In genomic region chr14:103418508-103418818, GRCh38 we compare ENCODE assay signal across 12 cellular contexts. TPM values are rescaled to one million over a fixed set of nuclear protein-coding genes. Genes with fewer than 3 reads are reported as not detected.
A peak's percentile ranks its signal among the peaks of the same experiment; 100 is the strongest.
DNase-seq lines count a peak whose midpoint lies in the region; ATAC-seq and TF ChIP-seq lines count a peak whose summit lies in the region.
"Had no signal": no experiment of that assay in that cellular context is flagged by ENCODE, and none has a peak within 500 bp of the region (broad histone marks: within the 10 kb centered on the region; RNA-seq: fewer than 3 reads in every experiment).

No MANE protein-coding gene starts in this region.

- H2AFZ ChIP-seq in ACC112 (ENCODE audit: low read length, unreplicated experiment) = no peak overlapping the region

- intact Hi-C loops in tibial artery (cut with DNase I; ENCODE audit: low total_unique reads) = no loop called here

- peaks cover 46% of the 10 kb centered on the region for H3K4me1 ChIP-seq in ACC112 (ENCODE audit: control insufficient read depth, insufficient read depth, low read length, unreplicated experiment)
- H3K4me1 ChIP-seq in tibial artery = peaks cover 0 to 40% (median 15%) of the 10 kb centered on the region in 4 donors

- H3K79me2 ChIP-seq in ACC112 (ENCODE audit: control insufficient read depth, insufficient read depth, low read length, unreplicated experiment) = peaks cover 84% of the 10 kb centered on the region

- H3K27ac ChIP-seq in ACC112 (ENCODE audit: low read depth, low read length) (peak overlapping the region; percentile 85), SK-N-MC (peak overlapping the region; percentile 91), tibial artery (no peak overlapping the region)

- H3K9me3 ChIP-seq in SK-N-MC (ENCODE audit: low read depth, low read length) (no peaks in the 10 kb centered on the region), tibial artery (no peaks in the 10 kb centered on the region)

- H3K36me3 ChIP-seq in ACC112 (ENCODE audit: insufficient read depth, low read length) (peaks cover 13% of the 10 kb centered on the region), SK-N-MC (ENCODE audit: insufficient read depth, low read length) (peaks cover 54% of the 10 kb centered on the region), tibial artery (peaks cover 0 to 16% (median 14%) of the 10 kb centered on the region in 3 donors)

- H3K4me3 ChIP-seq in ACC112 (ENCODE audit: low read depth, low read length) (peak overlapping the region; percentile 9), SK-N-MC (peak overlapping the region; percentile 50), fibroblast of villous mesenchyme (ENCODE audit: low read depth, low read length) (no peak overlapping the region), tibial artery (no peak overlapping the region)

- DNase-seq in SK-N-MC (ENCODE audit: low read depth, low spot score) (peak; percentile 64), fibroblast of villous mesenchyme (ENCODE audit: low read depth) (peak; percentile 97), cerebellar cortex (ENCODE audit: low spot score) (no peak), tibial artery (no peak), ureter (ENCODE audit: low spot score) (no peak)
- DNase-seq: activated B cell treated with CpG ODN at 0.5 μM for 24 hours; effector memory CD4-positive, alpha-beta T cell; naive B cell; NCI-H1092 treated with DMSO at 0.1 percent for 48 hours had no signal

- H3K27me3 ChIP-seq in ACC112 (ENCODE audit: insufficient read depth, low read length) = no peaks in the 10 kb centered on the region
- H3K27me3 ChIP-seq in tibial artery = no peaks in the 10 kb centered on the region

- TF ChIP-seq CTCF in fibroblast of villous mesenchyme (IDR thresholded peaks at IDR 0.05; ENCODE audit: insufficient read depth, low read depth, low read length) = no peak
- no peak for TF ChIP-seq CTCF in tibial artery (IDR thresholded peaks at IDR 0.05)

- ATAC-seq in GM21529 (IDR thresholded peaks at IDR 0.05; ENCODE audit: unreplicated experiment) = peak; percentile 64
- no peak for ATAC-seq in GM18907 (IDR thresholded peaks at IDR 0.05; ENCODE audit: unreplicated experiment)

- peak overlapping the region; percentile 56 for H3K9ac ChIP-seq in SK-N-MC (ENCODE audit: insufficient read length)

RNA-seq across cellular contexts. Expression of gene MARK3, which starts 33.2 kb away (rescaled TPM):
- 79.2 and 108 TPM in 2 replicates for total RNA-seq in fibroblast of villous mesenchyme
- total RNA-seq in ureter = 140 TPM

Comparison
In these comparisons a context has a peak if more than half of its experiments do, and no peak if none do; other contexts are left out.
1. H3K27ac ChIP-seq: peak in ACC112 (single experiment) and SK-N-MC (single experiment); none in tibial artery (0 of 2).
2. H3K4me3 ChIP-seq: peak in ACC112 (single experiment) and SK-N-MC (single experiment); none in fibroblast of villous mesenchyme (single experiment) and tibial artery (0 of 2).
3. DNase-seq: peak in SK-N-MC (single experiment) and fibroblast of villous mesenchyme (single experiment); none in cerebellar cortex (single experiment), tibial artery (0 of 2) and ureter (single experiment).